In genomic region chrX:79477691-79478090, GRCh38 we compare ENCODE assay signal across 20 cellular contexts.
DNase-seq lines count a peak whose midpoint lies in the region; TF ChIP-seq lines count a peak whose summit lies in the region.
"Had no signal": no experiment of that assay in that cellular context is flagged by ENCODE, and none has a peak within 500 bp of the region (broad histone marks: within the 10 kb centered on the region; RNA-seq: fewer than 3 reads in every experiment).

No MANE protein-coding gene starts in this region.

- peak; percentile 36; the same call in 1 of the 2 replicates for TF ChIP-seq CTCF in BE2C (IDR thresholded peaks at IDR 0.05; ENCODE audit: low read depth, low read length)
- peak; percentile 40 for TF ChIP-seq CTCF in Loucy (conservative IDR thresholded peaks at IDR 0.05; ENCODE audit: low read length)
- no peak for TF ChIP-seq CTCF in epithelial cell of esophagus (IDR thresholded peaks at IDR 0.05; ENCODE audit: insufficient read depth, low read depth, low read length, missing control alignments)
- TF ChIP-seq CTCF in neural cell (IDR thresholded peaks at IDR 0.05; ENCODE audit: poor library complexity, severe bottlenecking) = peak; percentile 25

- H3K9ac ChIP-seq in Loucy (ENCODE audit: low read depth, low read length, poor library complexity, severe bottlenecking) = no peak overlapping the region
- no peak overlapping the region for H3K9ac ChIP-seq in neural cell (ENCODE audit: low read length)

- DNase-seq in BE2C (no peak), epithelial cell of esophagus (ENCODE audit: low read depth) (peak; percentile 4), NCI-H1092 treated with DMSO at 0.1 percent for 48 hours (lab: John Stamatoyannopoulos, UW) (no peak), NCI-H2227 (lab: John Stamatoyannopoulos, UW; ENCODE audit: unreplicated experiment) (no peak), NCI-H82 treated with DMSO at 0.1 percent for 48 hours (lab: John Stamatoyannopoulos, UW; ENCODE audit: unreplicated experiment) (no peak)
- no peak for DNase-seq in activated CD8-positive, alpha-beta memory T cell treated with anti-CD3 and anti-CD28 coated beads for 24 hours
- DNase-seq: activated CD4-positive, alpha-beta memory T cell treated with anti-CD3 and anti-CD28 coated beads, Interleukin-2, amount 10 ng/mL, durations not matched to agents 7 days and 5 days; head of caudate nucleus; HFFc6; mesendoderm; NCI-H2171; NCI-H524; sigmoid colon; stimulated activated CD4-positive, alpha-beta T cell treated with anti-CD3 and anti-CD28 coated beads, Interleukin-15, amount 100 ng/mL, for 24 hours; stimulated activated naive B cell treated with anti-CD40 and anti-IgM and Interleukin-4, amounts not matched to agents 10 μg/mL and 1 μg/mL and 100 μg/mL, for 72 hours; T-helper 1 cell had no signal

- H3F3A ChIP-seq in Loucy (ENCODE audit: low read depth) (no peaks in the 10 kb centered on the region), neural cell (ENCODE audit: insufficient read depth, low read length, poor library complexity, severe bottlenecking) (no peaks in the 10 kb centered on the region)

- H4K20me1 ChIP-seq in Loucy (ENCODE audit: insufficient read depth, low read length, poor library complexity, severe bottlenecking) (no peaks in the 10 kb centered on the region), neural cell (ENCODE audit: insufficient read depth) (no peaks in the 10 kb centered on the region)

- no peaks in the 10 kb centered on the region for H3K4me1 ChIP-seq in BE2C
- no peaks in the 10 kb centered on the region for H3K4me1 ChIP-seq in Loucy (ENCODE audit: insufficient read depth, low read length, poor library complexity, severe bottlenecking)
- H3K4me1 ChIP-seq: sigmoid colon, suprapubic skin had no signal

- H3K4me2 ChIP-seq in Loucy (ENCODE audit: low read depth, low read length, poor library complexity, severe bottlenecking) = peak overlapping the region; percentile 50
- no peak overlapping the region for H3K4me2 ChIP-seq in neural cell (ENCODE audit: low read length)
- H3K4me2 ChIP-seq: GM23338 had no signal

- H3K27me3 ChIP-seq in BE2C (no peaks in the 10 kb centered on the region), Loucy (ENCODE audit: insufficient read depth, low read length, poor library complexity, severe bottlenecking) (no peaks in the 10 kb centered on the region), neural cell (ENCODE audit: insufficient read depth, low read depth, low read length) (no peaks in the 10 kb centered on the region)
- H3K27me3 ChIP-seq: sigmoid colon, suprapubic skin had no signal

- H3K4me3 ChIP-seq in BE2C (ENCODE audit: low read depth, low read length) (no peak overlapping the region), Loucy (ENCODE audit: low read length, poor library complexity, severe bottlenecking) (no peak overlapping the region), epithelial cell of esophagus (ENCODE audit: low read length) (no peak overlapping the region), neural cell (ENCODE audit: low read length) (no peak overlapping the region)
- H3K4me3 ChIP-seq: GM23338, sigmoid colon, suprapubic skin had no signal

- H2AFZ ChIP-seq in Loucy (ENCODE audit: low read length) (no peak overlapping the region), neural cell (ENCODE audit: low read depth, low read length) (no peak overlapping the region)
- H2AFZ ChIP-seq: GM23338 had no signal

- H3K9me2 ChIP-seq in Loucy (replicated peaks; ENCODE audit: low read depth, low read length) = no peaks in the 10 kb centered on the region
- no peaks in the 10 kb centered on the region for H3K9me2 ChIP-seq in neural cell (ENCODE audit: insufficient read depth, low read length)

- TF ChIP-seq EP300 in neural cell (conservative IDR thresholded peaks at IDR 0.05; ENCODE audit: poor library complexity, severe bottlenecking) = no peak

- no peaks in the 10 kb centered on the region for H3K9me3 ChIP-seq in BE2C
- no peaks in the 10 kb centered on the region for H3K9me3 ChIP-seq in Loucy (ENCODE audit: insufficient read depth, low read depth, low read length)
- no peaks in the 10 kb centered on the region for H3K9me3 ChIP-seq in neural cell (ENCODE audit: low read length)
- H3K9me3 ChIP-seq: sigmoid colon, suprapubic skin had no signal

- H3K79me2 ChIP-seq in Loucy (ENCODE audit: insufficient read depth, low read length) = no peaks in the 10 kb centered on the region
- no peaks in the 10 kb centered on the region for H3K79me2 ChIP-seq in neural cell (replicated peaks; ENCODE audit: insufficient read depth, low read length)

- no peak overlapping the region for H3K27ac ChIP-seq in neural cell (ENCODE audit: low read length)
- H3K27ac ChIP-seq: sigmoid colon, suprapubic skin had no signal

- peak; percentile 32 for TF ChIP-seq RAD21 in neural cell (conservative IDR thresholded peaks at IDR 0.05)

- H3K36me3 ChIP-seq in BE2C = no peaks in the 10 kb centered on the region
- H3K36me3 ChIP-seq in Loucy (ENCODE audit: insufficient read depth, low read length) = no peaks in the 10 kb centered on the region
- H3K36me3 ChIP-seq in neural cell (ENCODE audit: insufficient read depth, low read length) = no peaks in the 10 kb centered on the region
- H3K36me3 ChIP-seq: sigmoid colon, suprapubic skin had no signal

TF ChIP-seq in neural cell, 6 proteins besides CTCF, POLR2A, EP300 and RAD21:
- TF ChIP-seq EZH2 (IDR thresholded peaks at IDR 0.05; ENCODE audit: borderline replicate concordance, insufficient read depth, low read length, poor library complexity, severe bottlenecking) (no peak), SMC3 (conservative IDR thresholded peaks at IDR 0.05; ENCODE audit: poor library complexity) (peak; percentile 33)
